8 cellular contexts compared by ENCODE assay signal in the genomic region with DNA sequence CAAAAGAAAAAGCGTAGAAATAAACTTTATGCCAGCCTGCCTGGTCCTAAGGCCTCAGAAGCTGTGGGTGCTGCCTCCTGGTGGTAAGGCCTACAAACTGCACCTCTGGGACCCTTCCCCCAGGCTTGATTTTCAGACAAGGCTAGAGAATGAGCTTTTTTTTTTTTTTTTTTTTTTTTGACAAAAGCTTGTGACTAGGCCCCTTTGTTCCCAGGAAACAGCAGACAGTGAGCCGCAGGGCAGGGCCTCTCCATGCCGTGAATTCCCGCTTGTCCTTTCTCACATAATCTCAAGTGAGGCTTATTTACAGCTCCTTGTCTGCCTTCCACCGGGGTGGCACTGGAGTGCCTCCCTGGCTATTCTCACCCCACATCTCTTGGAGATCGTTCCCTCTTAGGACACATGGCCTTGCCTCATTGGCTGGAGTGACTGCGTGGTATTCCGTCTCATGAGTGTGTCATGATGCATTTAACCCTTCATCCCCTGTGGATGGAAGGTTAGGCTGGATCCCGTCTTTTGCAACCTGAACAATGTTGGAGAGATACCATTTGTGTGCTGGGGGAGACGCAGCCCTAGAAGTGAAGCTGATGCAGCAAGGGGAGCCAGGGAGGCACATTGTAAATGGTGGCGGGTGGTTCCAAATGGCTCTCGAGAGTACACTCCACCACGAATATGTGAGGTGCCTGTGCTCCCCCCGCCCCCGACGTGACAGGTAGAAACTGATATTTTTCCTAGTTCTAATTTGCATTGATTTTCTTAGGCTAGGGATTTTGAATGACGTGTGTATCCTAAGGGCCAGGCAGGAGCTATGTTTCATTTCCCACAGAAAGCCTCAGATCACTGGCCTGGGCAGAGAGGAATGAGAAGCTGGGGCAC. TPM values are rescaled to one million over a fixed set of nuclear protein-coding genes. Genes with fewer than 3 reads are reported as not detected.
A peak's percentile ranks its signal among the peaks of the same experiment; 100 is the strongest.
DNase-seq lines count a peak whose midpoint lies in the region; ATAC-seq, FAIRE-seq and TF ChIP-seq lines count a peak whose summit lies in the region.

No MANE protein-coding gene starts in this region.

- no peak overlapping the region for H2BK120ac ChIP-seq in H1 (replicated peaks; ENCODE audit: low read depth, low read length)

- H3K27me3 ChIP-seq in H1 (replicated peaks in 1 of 4; ENCODE audit: control insufficient read depth in 3 of 4, extremely low read depth in 1 of 4, insufficient read depth in 3 of 4, low read length in 3 of 4): no peaks in the 10 kb centered on the region

- H3K9me3 ChIP-seq in H1 (ENCODE audit: insufficient read depth in 2 of 2, low read depth in 1 of 2, low read length in 1 of 2): peaks cover 0 to 5% of the 10 kb centered on the region in 2 experiments; a peak in 1 of 4 replicates

- H3K9me3 Mint-ChIP-seq in memory B cell: no peaks in the 10 kb centered on the region

- peak overlapping the region; percentile 54; the same call in 1 of the 2 replicates for H3K27ac ChIP-seq in H1 (ENCODE audit: low read depth, low read length)

- peak overlapping the region in 1 of 2 experiments; percentile 40; a peak in 2 of 4 replicates for H3K4me2 ChIP-seq in H1 (ENCODE audit: insufficient read depth in 1 of 2, low read depth in 2 of 2, low read length in 2 of 2)

- peak overlapping the region; percentile 67 for H2BK15ac ChIP-seq in H1 (ENCODE audit: low read length)

- H2BK20ac ChIP-seq in H1 (ENCODE audit: low read length): peak overlapping the region; percentile 24; the same call in 1 of the 2 replicates

- no peaks in the 10 kb centered on the region for H3K79me2 ChIP-seq in H1 (ENCODE audit: control insufficient read depth in 1 of 2, insufficient read depth in 2 of 2, low read length in 2 of 2)

- no peaks in the 10 kb centered on the region for H3K79me1 ChIP-seq in H1 (ENCODE audit: low read depth, low read length)

- H3K9ac ChIP-seq in H1 (replicated peaks in 1 of 4; ENCODE audit: extremely low read depth in 1 of 4, low read depth in 3 of 4, low read length in 3 of 4): peak overlapping the region in 2 of 4 experiments; percentile 1 to 48; a peak in 3 of 7 replicates

- peak overlapping the region; percentile 86 for H2BK5ac ChIP-seq in H1 (ENCODE audit: low read depth, low read length)

- peak overlapping the region; percentile 12 for H4K91ac ChIP-seq in H1 (replicated peaks; ENCODE audit: insufficient read length, low read length)

- DNase-seq in AG10803 (ENCODE audit: low read depth) (peak; percentile 62), NCI-H460 (ENCODE audit: extremely low read depth, low read depth) (peak; percentile 54), H1 (ENCODE audit: low read depth in 1 of 2, low spot score in 2 of 2) (peak; percentile 79 to 89), memory B cell (ENCODE audit: low spot score in 2 of 2) (peak; percentile 68 to 69)
- peak; percentile 80 for DNase-seq in activated CD8-positive, alpha-beta memory T cell treated with anti-CD3 and anti-CD28 coated beads for 24 hours
- peak; percentile 35 for DNase-seq in stimulated activated CD8-positive, alpha-beta memory T cell treated with anti-CD3 and anti-CD28 coated beads, Interleukin-15, amount 100 ng/mL, for 1 hour (ENCODE audit: low read depth)

- POLR2A ChIA-PET in H1 (lab: Charles Lee; ENCODE audit: partially characterized antibody): interaction anchor here (0.7 to 1.6 kb wide), 12 partner anchors 9 to 206 kb away, joined by 3 to 5 read pairs (median 3); no protein-coding TSS in a partner anchor

- CTCF ChIA-PET in H1 (lab: Charles Lee; ENCODE audit: partially characterized antibody): interaction anchor here (0.8 to 3.1 kb wide), 7 partner anchors 12 to 191 kb away, joined by 3 to 21 read pairs (median 4); no protein-coding TSS in a partner anchor

- H3K36me3 Mint-ChIP-seq in memory B cell: no peaks in the 10 kb centered on the region

- H4K5ac ChIP-seq in H1 (ENCODE audit: insufficient read length, low read depth, low read length): no peak overlapping the region

- H2BK12ac ChIP-seq in H1 (ENCODE audit: low read depth, low read length): peak overlapping the region; percentile 96

- H3K23me2 ChIP-seq in H1 (ENCODE audit: low read depth, low read length): no peaks in the 10 kb centered on the region

- TF ChIP-seq CTCF in AG10803 (conservative IDR thresholded peaks at IDR 0.05; ENCODE audit: low read length): peak; percentile 99
- peak; percentile 75 to 87 (median 79) for TF ChIP-seq CTCF in H1 (IDR thresholded peaks at IDR 0.05; ENCODE audit: control extremely low read depth in 1 of 3, insufficient read depth in 1 of 3, low read depth in 1 of 3, low read length in 3 of 3)

- H3K27me3 Mint-ChIP-seq in memory B cell: no peaks in the 10 kb centered on the region

- H3K36me3 ChIP-seq in H1 (ENCODE audit: control insufficient read depth in 2 of 4, insufficient read depth in 4 of 4, low read length in 3 of 4): no peaks in the 10 kb centered on the region

- H3K23ac ChIP-seq in H1 (ENCODE audit: insufficient read length): no peak overlapping the region

- peak overlapping the region; percentile 57 for H2AK5ac ChIP-seq in H1 (ENCODE audit: low read depth, low read length)

- peak overlapping the region; percentile 85; the same call in 1 of the 2 replicates for H2AFZ ChIP-seq in H1 (ENCODE audit: low read length)

- H3K56ac ChIP-seq in H1 (replicated peaks; ENCODE audit: insufficient read length, low read depth, low read length): no peak overlapping the region

- no peak for TF ChIP-seq EP300 in H1 (IDR thresholded peaks at IDR 0.05; ENCODE audit: borderline replicate concordance in 1 of 2, low read depth in 2 of 2, low read length in 2 of 2)

- peaks cover 0 to 5% (median 2%) of the 10 kb centered on the region in 4 experiments; a peak in 4 of 7 replicates for H3K4me1 ChIP-seq in H1 (replicated peaks in 1 of 4; ENCODE audit: control insufficient read depth in 3 of 4, insufficient read depth in 4 of 4, low read length in 3 of 4)

- H4K8ac ChIP-seq in H1 (ENCODE audit: extremely low read depth, insufficient read depth, low read length): no peak overlapping the region

- FAIRE-seq in H1 (lab: Jason Lieb, UNC): peak; percentile 86

- H3K4me3 ChIP-seq in AG10803 (ENCODE audit: low read length): no peak overlapping the region
- no peak overlapping the region for H3K4me3 ChIP-seq in H1 (ENCODE audit: extremely low read depth in 1 of 4, insufficient read depth in 2 of 4, low read depth in 3 of 4, low read length in 4 of 4)

- TF ChIP-seq POLR2A in H1 (IDR thresholded peaks at IDR 0.05; ENCODE audit: control extremely low read depth in 1 of 2, low read depth in 2 of 2, low read length in 2 of 2): 0 out of 3 replicates have a peak, but pooled peaks of 1 of the 2 experiments have one; percentile 32

- 66% methylated on average over 17 of the region's 17 CpGs; no CpG with 5 or more reads in 1 of the 2 experiments for WGBS in H1 (ENCODE audit: extremely low coverage in 1 of 2, insufficient coverage in 1 of 2, insufficient read length in 1 of 2, insufficient replicate concordance in 2 of 2, low coverage in 1 of 2, low lambda C conversion rate in 2 of 2, missing lambda C conversion rate in 1 of 2), 2 experiments

- H3K4ac ChIP-seq in H1 (replicated peaks; ENCODE audit: insufficient read length, low read depth, low read length): no peak overlapping the region

- ATAC-seq in GM21786 (IDR thresholded peaks at IDR 0.05; ENCODE audit: unreplicated experiment): peak; percentile 55
- ATAC-seq in memory B cell (ENCODE audit: low read depth): peak; percentile 79
- ATAC-seq in HG02623 (IDR thresholded peaks at IDR 0.05; ENCODE audit: unreplicated experiment): no peak

- H3K14ac ChIP-seq in H1 (ENCODE audit: insufficient read length): no peak overlapping the region

- H3K18ac ChIP-seq in H1 (ENCODE audit: extremely low read depth, low read length): peak overlapping the region; percentile 81

- H3K27ac Mint-ChIP-seq in memory B cell: no peak overlapping the region

- peaks cover 8% of the 10 kb centered on the region for H3K4me1 Mint-ChIP-seq in memory B cell

- H3K4me3 Mint-ChIP-seq in memory B cell: no peak overlapping the region

- peaks cover 2 to 3% of the 10 kb centered on the region in 2 experiments for H4K20me1 ChIP-seq in H1 (replicated peaks in 1 of 2; ENCODE audit: control insufficient read depth in 1 of 2, insufficient read depth in 2 of 2, low read length in 2 of 2)

- peak; percentile 76 to 78 for TF ChIP-seq RAD21 in H1 (IDR thresholded peaks at IDR 0.05 in 1 of 2, conservative IDR thresholded peaks at IDR 0.05 in 1 of 2; ENCODE audit: low read depth in 2 of 2, low read length in 2 of 2)

TF ChIP-seq in H1, 55 proteins besides CTCF, POLR2A, EP300 and RAD21 (continues in another document):
- TF ChIP-seq CREB1 (IDR thresholded peaks at IDR 0.05) (0 out of 2 replicates have a peak, but pooled peaks have one; percentile 6), SIN3A (conservative IDR thresholded peaks at IDR 0.05 in 1 of 2, IDR thresholded peaks at IDR 0.05 in 1 of 2; ENCODE audit: low read depth in 1 of 2, low read length in 2 of 2) (no peak), CEBPB (IDR thresholded peaks at IDR 0.05; ENCODE audit: low read depth, low read length) (no peak), JUND (IDR thresholded peaks at IDR 0.05; ENCODE audit: low read length) (0 out of 2 replicates have a peak, but pooled peaks have one; percentile 3), RFX5 (IDR thresholded peaks at IDR 0.05; ENCODE audit: borderline replicate concordance, low read depth, low read length) (no peak), YY1 (IDR thresholded peaks at IDR 0.05; ENCODE audit: low read depth, low read length) (no peak), MAFK (IDR thresholded peaks at IDR 0.05; ENCODE audit: low read depth, low read length) (no peak), HDAC6 (IDR thresholded peaks at IDR 0.05; ENCODE audit: low read depth, low read length) (no peak), SIRT6 (IDR thresholded peaks at IDR 0.05; ENCODE audit: low read length) (no peak)
- TF ChIP-seq, protein P1, sequence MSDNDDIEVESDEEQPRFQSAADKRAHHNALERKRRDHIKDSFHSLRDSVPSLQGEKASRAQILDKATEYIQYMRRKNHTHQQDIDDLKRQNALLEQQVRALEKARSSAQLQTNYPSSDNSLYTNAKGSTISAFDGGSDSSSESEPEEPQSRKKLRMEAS (IDR thresholded peaks at IDR 0.05): peak; percentile 24; the same call in 1 of the 2 replicates

RNA-seq across cellular contexts. Expression of a gene that starts 49.6 kb away (rescaled TPM):
- 125 and 148 TPM in 2 replicates for total RNA-seq in NCI-H460 (2014; rRNA removed; shearing (Covaris generic))
- 111 and 124 TPM in 2 replicates for polyA plus RNA-seq in NCI-H460 (2014; cell fraction: nucleus; rRNA removed)
- total RNA-seq in H1 (2021; fragmentation: NEBNext Ultra II Directional; extraction: Animal tissue kit (Norgen Biotek cat#: 25700)): 316 and 321 TPM in 2 replicates
- 221 and 365 TPM in 2 replicates for polyA plus RNA-seq in H1 (2011; rRNA removed)
- polyA plus RNA-seq in H1 (2011; cell fraction: cytosol; rRNA removed): 169 TPM
- 298 TPM for polyA plus RNA-seq in H1 (2011; cell fraction: nucleus; rRNA removed)
- polyA plus RNA-seq in H1 (2012, experiment 1 of 2): 171 to 196 TPM (median 176 TPM) in 4 replicates
- 106 TPM for polyA plus RNA-seq in H1 (2012, experiment 2 of 2)
- 137 TPM for polyA plus RNA-seq in H1 (2013, experiment 1 of 2)
- polyA plus RNA-seq in H1 (2013, experiment 2 of 2): 124 TPM
- 456 and 459 TPM in 2 replicates for polyA minus RNA-seq in H1 (2011; rRNA and poly(A)+ RNA removed)
- 270 TPM for polyA minus RNA-seq in H1 (2011; cell fraction: cytosol; rRNA and poly(A)+ RNA removed)
- polyA minus RNA-seq in H1 (2011; cell fraction: nucleus; rRNA and poly(A)+ RNA removed): 188 TPM
